10 cellular contexts compared by ENCODE assay signal in the genomic region with DNA sequence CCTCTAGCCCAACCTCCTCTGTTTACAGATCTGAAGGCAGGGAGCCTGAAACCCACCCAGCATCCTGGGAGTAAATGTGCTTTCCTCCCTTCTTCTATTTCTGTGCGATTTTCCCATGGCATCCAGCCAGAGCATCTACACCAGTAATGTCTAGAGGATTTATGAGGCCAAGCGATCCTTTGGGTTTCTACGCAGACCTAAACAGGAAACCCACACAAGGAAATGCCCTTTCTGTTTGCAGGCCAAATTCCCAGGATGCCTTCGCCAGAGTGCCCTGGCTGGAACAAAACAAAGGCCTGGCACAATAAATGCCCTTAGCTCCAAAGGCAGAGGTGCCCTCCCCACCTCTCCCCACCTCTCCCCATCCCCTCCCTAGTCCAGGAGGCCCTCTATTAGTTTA.
DNase-seq lines count a peak whose midpoint lies in the region; ATAC-seq and TF ChIP-seq lines count a peak whose summit lies in the region.
"Had no signal": no experiment of that assay in that cellular context is flagged by ENCODE, and none has a peak within 500 bp of the region (broad histone marks: within the 10 kb centered on the region; RNA-seq: fewer than 3 reads in every experiment).

No MANE protein-coding gene starts in this region.

- CTCF ChIA-PET in Panc1 (lab: Charles Lee), result no interaction called here
- CTCF ChIA-PET in activated CD8-positive, alpha-beta T cell treated with anti-CD3 and anti-CD28 coated beads for 36 hours (lab: Charles Lee), result no interaction called here

- H3K27ac ChIP-seq in Panc1 (ENCODE audit: low read length) (peak overlapping the region; percentile 69), gastroesophageal sphincter (peak overlapping the region in 3 of 4 donors; percentile 19 to 50 (median 35)), thyroid gland (peak overlapping the region in 1 of 3 donors; percentile 45)

- peak; percentile 84 for DNase-seq in DMS153 treated with DMSO at 0.1 percent for 48 hours (lab: John Stamatoyannopoulos, UW; ENCODE audit: unreplicated experiment)
- no peak for DNase-seq in Panc1 (ENCODE audit: low read depth, low spot score)
- DNase-seq in pulmonary artery endothelial cell (ENCODE audit: low read depth, low spot score), result peak; percentile 94
- DNase-seq in activated naive CD4-positive, alpha-beta T cell treated with Interleukin-2 at 50 U/mL for 16 hours, result no peak
- DNase-seq in activated CD4-positive, alpha-beta T cell treated with anti-CD3 and anti-CD28 coated beads, Interleukin-2, amount 50 U/mL, for 1 hour, result no peak
- DNase-seq in activated CD8-positive, alpha-beta T cell treated with anti-CD3 and anti-CD28 coated beads for 36 hours, result no peak
- no peak for DNase-seq in thyroid gland
- DNase-seq: activated naive CD4-positive, alpha-beta T cell treated with anti-CD3 and anti-CD28 coated beads, Interleukin-2, amount 50 U/mL, for 16 hours; NCI-H2227 treated with DMSO at 0.1 percent for 48 hours had no signal

- TF ChIP-seq POLR2A in gastroesophageal sphincter (IDR thresholded peaks at IDR 0.05) (no peak), thyroid gland (IDR thresholded peaks at IDR 0.05) (no peak)

- TF ChIP-seq EP300 in gastroesophageal sphincter (IDR thresholded peaks at IDR 0.05), result no peak

- WGBS in gastroesophageal sphincter (ENCODE audit: low coverage in 1 of 2), 2 donors, result 50% methylated on average over 3 of the region's 4 CpGs; no CpG with 5 or more reads in 1 of the 2 donors
- 66 to 83% methylated on average over 4 of the region's 4 CpGs for WGBS in thyroid gland, 2 donors

- H3K4me1 ChIP-seq in Panc1 (ENCODE audit: control insufficient read depth, insufficient read depth, low read length), result peaks cover 35% of the 10 kb centered on the region
- H3K4me1 ChIP-seq in gastroesophageal sphincter, result peaks cover 0 to 37% (median 5%) of the 10 kb centered on the region in 3 donors
- peaks cover 22 to 34% of the 10 kb centered on the region in 2 donors for H3K4me1 ChIP-seq in thyroid gland

- ATAC-seq in Panc1 (peak; percentile 77), gastroesophageal sphincter (no peak)
- no peak for ATAC-seq in activated CD8-positive, alpha-beta T cell treated with anti-CD3 and anti-CD28 coated beads for 36 hours

- no peak overlapping the region for H3K4me3 Mint-ChIP-seq in activated CD8-positive, alpha-beta T cell treated with anti-CD3 and anti-CD28 coated beads for 36 hours

- POLR2A ChIA-PET in Panc1 (lab: Charles Lee), result interaction anchor here (0.6 kb wide), 1 partner anchor 165 kb away, joined by 3 read pairs; no protein-coding TSS in a partner anchor
- POLR2A ChIA-PET in activated CD8-positive, alpha-beta T cell treated with anti-CD3 and anti-CD28 coated beads for 36 hours (lab: Charles Lee), result no interaction called here

- H3K9me3 ChIP-seq in Panc1 (ENCODE audit: control insufficient read depth, insufficient read depth, low read depth, low read length), result no peaks in the 10 kb centered on the region
- no peaks in the 10 kb centered on the region for H3K9me3 ChIP-seq in gastroesophageal sphincter
- no peaks in the 10 kb centered on the region for H3K9me3 ChIP-seq in thyroid gland

- H3K36me3 Mint-ChIP-seq in activated CD8-positive, alpha-beta T cell treated with anti-CD3 and anti-CD28 coated beads for 36 hours (ENCODE audit: low read depth), result no peaks in the 10 kb centered on the region

- H3K4me1 Mint-ChIP-seq in activated CD8-positive, alpha-beta T cell treated with anti-CD3 and anti-CD28 coated beads for 36 hours (ENCODE audit: low read depth), result peaks cover 3% of the 10 kb centered on the region

- no peak overlapping the region for H3K27ac Mint-ChIP-seq in activated CD8-positive, alpha-beta T cell treated with anti-CD3 and anti-CD28 coated beads for 36 hours

- in situ Hi-C loops in Panc1 (cut with HindIII; ENCODE audit: low pct_unique_long_range_greater_than_20kb, low sequenced_read_pairs), result no loop called here

- no peak for TF ChIP-seq CTCF in Panc1 (IDR thresholded peaks at IDR 0.05)
- no peak for TF ChIP-seq CTCF in gastroesophageal sphincter (IDR thresholded peaks at IDR 0.05)
- TF ChIP-seq CTCF in activated CD8-positive, alpha-beta T cell treated with anti-CD3 and anti-CD28 coated beads for 36 hours (IDR thresholded peaks at IDR 0.05), result no peak
- TF ChIP-seq CTCF in thyroid gland (IDR thresholded peaks at IDR 0.05), result no peak

- H3K27me3 ChIP-seq in Panc1 (ENCODE audit: control insufficient read depth, insufficient read depth, low read length) (no peaks in the 10 kb centered on the region), gastroesophageal sphincter (no peaks in the 10 kb centered on the region), thyroid gland (no peaks in the 10 kb centered on the region)

- H3K27me3 Mint-ChIP-seq in activated CD8-positive, alpha-beta T cell treated with anti-CD3 and anti-CD28 coated beads for 36 hours, result peaks cover 11% of the 10 kb centered on the region

- intact Hi-C loops in Panc1 (cut with micrococcal nuclease; ENCODE audit: unreplicated experiment), result no loop called here
- intact Hi-C loops in activated CD8-positive, alpha-beta T cell treated with anti-CD3 and anti-CD28 coated beads for 36 hours (cut with micrococcal nuclease), result no loop called here
- intact Hi-C loops in thyroid gland (cut with DNase I), result no loop called here

- H3K9me3 Mint-ChIP-seq in activated CD8-positive, alpha-beta T cell treated with anti-CD3 and anti-CD28 coated beads for 36 hours, result no peaks in the 10 kb centered on the region

- peak overlapping the region in 1 of 2 experiments; percentile 36; a peak in 2 of 4 replicates for H3K4me3 ChIP-seq in Panc1 (ENCODE audit: low read depth in 2 of 2, low read length in 2 of 2)
- no peak overlapping the region for H3K4me3 ChIP-seq in gastroesophageal sphincter
- H3K4me3 ChIP-seq in thyroid gland (replicated peaks in 1 of 3), result no peak overlapping the region

- H3K36me3 ChIP-seq in Panc1 (ENCODE audit: control insufficient read depth, insufficient read depth, low read length), result no peaks in the 10 kb centered on the region; the same call in 1 of the 2 replicates
- H3K36me3 ChIP-seq in gastroesophageal sphincter, result no peaks in the 10 kb centered on the region
- H3K36me3 ChIP-seq in thyroid gland, result no peaks in the 10 kb centered on the region

- no TSS peak for BruUV-seq in Panc1 (replicated peaks; lab: Mats Ljungman, UMichigan)

Comparison
In these comparisons a context has a peak if more than half of its experiments do, and no peak if none do; other contexts are left out.
1. DNase-seq: peak in DMS153 treated with DMSO at 0.1 percent for 48 hours (single experiment) and pulmonary artery endothelial cell (single experiment); none in Panc1 (single experiment), activated naive CD4-positive, alpha-beta T cell treated with Interleukin-2 at 50 U/mL for 16 hours (single experiment), activated CD4-positive, alpha-beta T cell treated with anti-CD3 and anti-CD28 coated beads, Interleukin-2, amount 50 U/mL, for 1 hour (single experiment), activated CD8-positive, alpha-beta T cell treated with anti-CD3 and anti-CD28 coated beads for 36 hours (single experiment) and thyroid gland (0 of 2).